Comparison of ENCODE assay signal across 8 cellular contexts in the genomic region with DNA sequence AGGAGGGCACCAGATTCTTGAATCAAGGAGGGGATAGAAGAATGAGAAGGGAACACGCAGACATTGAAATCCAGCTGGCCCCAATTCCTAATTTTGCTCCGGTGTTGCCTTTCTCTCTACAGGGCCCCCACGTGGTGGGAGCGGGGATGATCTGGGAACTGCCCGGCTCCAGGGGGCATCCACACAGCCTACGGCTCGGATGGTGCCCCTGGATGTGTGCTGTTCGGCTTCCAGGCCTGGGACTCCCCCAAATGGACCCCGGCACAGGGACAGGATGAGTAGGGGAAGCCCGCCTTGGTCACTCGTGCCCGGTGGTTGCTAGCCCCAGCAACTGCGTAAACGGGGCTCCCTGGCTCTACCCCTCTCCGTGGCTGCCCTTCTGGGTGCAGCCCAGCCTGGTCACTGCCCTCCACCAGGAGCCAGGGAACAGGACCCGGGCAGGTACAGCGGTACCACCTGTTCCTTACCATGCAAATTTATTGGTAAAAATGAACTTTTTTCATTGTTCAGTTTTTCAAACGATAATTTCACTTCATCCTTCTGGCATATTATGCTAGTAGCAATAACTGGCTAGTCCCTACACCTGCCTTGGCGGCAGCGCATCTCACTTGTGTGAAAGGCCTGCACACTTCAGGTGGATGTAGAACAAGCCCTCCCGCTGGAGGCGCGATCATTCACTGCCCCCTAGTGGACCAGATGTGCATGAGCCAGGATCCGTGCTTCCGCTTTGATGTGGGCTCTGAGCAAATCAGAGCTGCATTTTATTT.
DNase-seq lines count a peak whose midpoint lies in the region; ATAC-seq and TF ChIP-seq lines count a peak whose summit lies in the region.

No MANE protein-coding gene starts in this region.

- H3K4me3 ChIP-seq in GM12875 (ENCODE audit: low read depth, low read length) (no peak overlapping the region), cardiac muscle cell (no peak overlapping the region)

- no peaks in the 10 kb centered on the region for H3K9me3 ChIP-seq in cardiac muscle cell (ENCODE audit: low read depth)

- H3K9me3 Mint-ChIP-seq in activated naive CD8-positive, alpha-beta T cell treated with anti-CD3 and anti-CD28 coated beads for 36 hours, result no peaks in the 10 kb centered on the region

- H3K36me3 Mint-ChIP-seq in activated naive CD8-positive, alpha-beta T cell treated with anti-CD3 and anti-CD28 coated beads for 36 hours, result peaks cover 3% of the 10 kb centered on the region

- DNase-seq in NCI-H1105 (lab: John Stamatoyannopoulos, UW), result peak; percentile 67
- peak; percentile 61 for DNase-seq in T follicular helper cell (ENCODE audit: low read depth)
- peak; percentile 79 for DNase-seq in activated naive CD8-positive, alpha-beta T cell treated with anti-CD3 and anti-CD28 coated beads for 36 hours
- peak; percentile 86 to 91 for DNase-seq in cardiac muscle cell (ENCODE audit: low read depth in 1 of 2, low spot score in 1 of 2)
- peak; percentile 71 for DNase-seq in putamen (ENCODE audit: low spot score)
- DNase-seq in GF-D8 (lab: John Stamatoyannopoulos, UW), result no peak

- H3K4me1 Mint-ChIP-seq in activated naive CD8-positive, alpha-beta T cell treated with anti-CD3 and anti-CD28 coated beads for 36 hours, result peaks cover 60% of the 10 kb centered on the region

- ATAC-seq in HG02610 (IDR thresholded peaks at IDR 0.05; ENCODE audit: unreplicated experiment), result peak; percentile 72

- H3K27me3 ChIP-seq in cardiac muscle cell, result peaks cover 25% of the 10 kb centered on the region

- no peak overlapping the region for H3K27ac ChIP-seq in cardiac muscle cell

- H3K36me3 ChIP-seq in cardiac muscle cell, result no peaks in the 10 kb centered on the region

- no peak overlapping the region for H3K27ac Mint-ChIP-seq in activated naive CD8-positive, alpha-beta T cell treated with anti-CD3 and anti-CD28 coated beads for 36 hours

- peaks cover 14% of the 10 kb centered on the region for H3K4me1 ChIP-seq in cardiac muscle cell (ENCODE audit: low read depth)

- TF ChIP-seq CTCF in GM12875 (IDR thresholded peaks at IDR 0.05; ENCODE audit: borderline replicate concordance, insufficient read depth, low read depth, low read length) (peak; percentile 94), cardiac muscle cell (IDR thresholded peaks at IDR 0.05; ENCODE audit: low read depth, low read length) (peak; percentile 93)

- H3K4me3 Mint-ChIP-seq in activated naive CD8-positive, alpha-beta T cell treated with anti-CD3 and anti-CD28 coated beads for 36 hours, result no peak overlapping the region

- peaks cover 24% of the 10 kb centered on the region for H3K27me3 Mint-ChIP-seq in activated naive CD8-positive, alpha-beta T cell treated with anti-CD3 and anti-CD28 coated beads for 36 hours
